22 cellular contexts compared by ENCODE assay signal in genomic region chr3:5227812-5228211, GRCh38.
"Had no signal": no experiment of that assay in that cellular context is flagged by ENCODE, and none has a peak within 500 bp of the region (broad histone marks: within the 10 kb centered on the region; RNA-seq: fewer than 3 reads in every experiment).

No MANE protein-coding gene starts in this region.

- H3K4me1 Mint-ChIP-seq: activated T-helper 17 cell treated with anti-CD3 and anti-CD28 coated beads, Interleukin-2, amount 50 U/mL, for 72 hours; memory B cell had no signal

- H3K36me3 Mint-ChIP-seq: memory B cell; naive thymus-derived CD4-positive, alpha-beta T cell had no signal

- H3K27me3 ChIP-seq: ascending aorta, neutrophil, tibial nerve, vagina had no signal

- H3K9me3 Mint-ChIP-seq: activated naive CD4-positive, alpha-beta T cell treated with anti-CD3 and anti-CD28 coated beads for 36 hours; activated naive CD8-positive, alpha-beta T cell treated with anti-CD3 and anti-CD28 coated beads, Interleukin-2, amount 50 U/mL, for 24 hours; activated T-helper 17 cell treated with anti-CD3 and anti-CD28 coated beads, Interleukin-2, amount 50 U/mL, for 72 hours; endodermal cell; memory B cell; naive thymus-derived CD4-positive, alpha-beta T cell had no signal

- ATAC-seq: left ventricle myocardium superior; mucosa of descending colon; naive thymus-derived CD4-positive, alpha-beta T cell had no signal

- H3K36me3 ChIP-seq: ascending aorta, tibial nerve, vagina had no signal

- H3K9me3 ChIP-seq: ascending aorta, mucosa of descending colon, neutrophil, tibial nerve, vagina had no signal

- H3K27me3 Mint-ChIP-seq: activated naive CD8-positive, alpha-beta T cell treated with anti-CD3 and anti-CD28 coated beads, Interleukin-2, amount 50 U/mL, for 24 hours; activated T-helper 17 cell treated with anti-CD3 and anti-CD28 coated beads, Interleukin-2, amount 50 U/mL, for 72 hours; memory B cell had no signal

- FAIRE-seq: bronchial epithelial cell had no signal

- H3K27ac ChIP-seq: ascending aorta, neutrophil, tibial nerve, vagina had no signal

- H3K4me1 ChIP-seq: ascending aorta, tibial nerve, vagina had no signal

- H3K4me3 Mint-ChIP-seq: activated naive CD4-positive, alpha-beta T cell treated with anti-CD3 and anti-CD28 coated beads for 36 hours; activated naive CD8-positive, alpha-beta T cell treated with anti-CD3 and anti-CD28 coated beads, Interleukin-2, amount 50 U/mL, for 24 hours; activated T-helper 17 cell treated with anti-CD3 and anti-CD28 coated beads, Interleukin-2, amount 50 U/mL, for 72 hours; endodermal cell; memory B cell; naive thymus-derived CD4-positive, alpha-beta T cell had no signal

- DNase-seq: activated naive CD4-positive, alpha-beta T cell treated with anti-CD3 and anti-CD28 coated beads for 36 hours; activated naive CD8-positive, alpha-beta T cell treated with anti-CD3 and anti-CD28 coated beads, Interleukin-2, amount 50 U/mL, for 24 hours; dorsolateral prefrontal cortex; endodermal cell; foreskin fibroblast; glutamatergic neuron; hypothalamus; left ventricle myocardium superior; mucosa of descending colon; naive thymus-derived CD4-positive, alpha-beta T cell; posterior cingulate gyrus; retina; stimulated activated CD4-positive, alpha-beta T cell treated with anti-CD3 and anti-CD28 coated beads, Interleukin-15, amount 100 ng/mL, for 24 hours; stimulated activated CD4-positive, alpha-beta T cell treated with anti-CD3 and anti-CD28 coated beads, Interleukin-4, amount 100 ng/mL, for 1 hour; stimulated activated naive CD4-positive, alpha-beta T cell had no signal

- H3K4me3 ChIP-seq: ascending aorta, dorsolateral prefrontal cortex, mucosa of descending colon, tibial nerve, vagina had no signal

- H3K27ac Mint-ChIP-seq: activated naive CD4-positive, alpha-beta T cell treated with anti-CD3 and anti-CD28 coated beads for 36 hours; activated naive CD8-positive, alpha-beta T cell treated with anti-CD3 and anti-CD28 coated beads, Interleukin-2, amount 50 U/mL, for 24 hours; activated T-helper 17 cell treated with anti-CD3 and anti-CD28 coated beads, Interleukin-2, amount 50 U/mL, for 72 hours; endodermal cell; memory B cell had no signal
